Comparison of ENCODE assay signal across 29 cellular contexts in genomic region chr7:126776506-126776905, GRCh38.
"Had no signal": no experiment of that assay in that cellular context is flagged by ENCODE, and none has a peak within 500 bp of the region (broad histone marks: within the 10 kb centered on the region; RNA-seq: fewer than 3 reads in every experiment).

No MANE protein-coding gene starts in this region.

- H3K36me3 Mint-ChIP-seq: activated CD8-positive, alpha-beta memory T cell treated with anti-CD3 and anti-CD28 coated beads, Interleukin-2, amount 10 ng/mL, durations not matched to agents 7 days and 5 days; activated naive CD4-positive, alpha-beta T cell treated with anti-CD3 and anti-CD28 coated beads, Interleukin-2, amount 10 ng/mL, durations not matched to agents 7 days and 5 days; activated naive CD8-positive, alpha-beta T cell had no signal

- H3K4me1 Mint-ChIP-seq: activated CD4-positive, alpha-beta memory T cell treated with anti-CD3 and anti-CD28 coated beads, Interleukin-2, amount 10 ng/mL, durations not matched to agents 7 days and 5 days; activated CD8-positive, alpha-beta memory T cell treated with anti-CD3 and anti-CD28 coated beads, Interleukin-2, amount 10 ng/mL, durations not matched to agents 7 days and 5 days; activated naive CD4-positive, alpha-beta T cell treated with anti-CD3 and anti-CD28 coated beads, Interleukin-2, amount 10 ng/mL, durations not matched to agents 7 days and 5 days; activated naive CD8-positive, alpha-beta T cell treated with anti-CD3 and anti-CD28 coated beads, Interleukin-2, amount 50 U/mL, for 24 hours had no signal

- ATAC-seq: activated CD8-positive, alpha-beta memory T cell treated with anti-CD3 and anti-CD28 coated beads, Interleukin-2, amount 10 ng/mL, durations not matched to agents 7 days and 5 days; activated naive CD8-positive, alpha-beta T cell treated with anti-CD3 and anti-CD28 coated beads, Interleukin-2, amount 50 U/mL, for 24 hours; K562; Panc1 had no signal

- H3K27ac Mint-ChIP-seq: activated CD4-positive, alpha-beta memory T cell treated with anti-CD3 and anti-CD28 coated beads, Interleukin-2, amount 10 ng/mL, durations not matched to agents 7 days and 5 days; activated CD8-positive, alpha-beta memory T cell treated with anti-CD3 and anti-CD28 coated beads, Interleukin-2, amount 10 ng/mL, durations not matched to agents 7 days and 5 days; activated naive CD4-positive, alpha-beta T cell treated with anti-CD3 and anti-CD28 coated beads, Interleukin-2, amount 10 ng/mL, durations not matched to agents 7 days and 5 days; activated naive CD8-positive, alpha-beta T cell; activated naive CD8-positive, alpha-beta T cell treated with anti-CD3 and anti-CD28 coated beads, Interleukin-2, amount 50 U/mL, for 24 hours had no signal

- H3K4me3 Mint-ChIP-seq: activated CD4-positive, alpha-beta memory T cell treated with anti-CD3 and anti-CD28 coated beads, Interleukin-2, amount 10 ng/mL, durations not matched to agents 7 days and 5 days; activated CD8-positive, alpha-beta memory T cell treated with anti-CD3 and anti-CD28 coated beads, Interleukin-2, amount 10 ng/mL, durations not matched to agents 7 days and 5 days; activated naive CD4-positive, alpha-beta T cell treated with anti-CD3 and anti-CD28 coated beads, Interleukin-2, amount 10 ng/mL, durations not matched to agents 7 days and 5 days; activated naive CD8-positive, alpha-beta T cell; activated naive CD8-positive, alpha-beta T cell treated with anti-CD3 and anti-CD28 coated beads, Interleukin-2, amount 50 U/mL, for 24 hours had no signal

- DNase-seq: activated CD4-positive, alpha-beta memory T cell treated with anti-CD3 and anti-CD28 coated beads, Interleukin-2, amount 10 ng/mL, durations not matched to agents 7 days and 5 days; activated CD4-positive, alpha-beta T cell treated with anti-CD3 and anti-CD28 coated beads for 4 hours; activated CD8-positive, alpha-beta memory T cell treated with anti-CD3 and anti-CD28 coated beads for 24 hours; activated CD8-positive, alpha-beta memory T cell treated with anti-CD3 and anti-CD28 coated beads, Interleukin-2, amount 10 ng/mL, durations not matched to agents 7 days and 5 days; activated CD8-positive, alpha-beta memory T cell treated with anti-CD3 and anti-CD28 coated beads, Interleukin-2, amount 50 U/mL, for 48 hours; activated effector memory CD4-positive, alpha-beta T cell treated with Interleukin-2 at 50 U/mL for 16 hours; activated naive CD4-positive, alpha-beta T cell treated with anti-CD3 and anti-CD28 coated beads, Interleukin-2, amount 10 ng/mL, durations not matched to agents 7 days and 5 days; activated naive CD8-positive, alpha-beta T cell treated with anti-CD3 and anti-CD28 coated beads, Interleukin-2, amount 50 U/mL, for 24 hours; activated T-cell treated with anti-CD3 and anti-CD28 coated beads, Interleukin-2, amount 50 U/mL, for 48 hours; aorta; brain microvascular endothelial cell; central memory CD4-positive, alpha-beta T cell; NCI-H1048; NCI-H1105 treated with DMSO at 0.1 percent for 48 hours; NCI-H1436; NCI-H1694; NCI-H1930; NCI-H2081 treated with DMSO at 0.1 percent for 48 hours; NCI-H2171 treated with DMSO at 0.1 percent for 48 hours; NCI-H2227 treated with DMSO at 0.1 percent for 48 hours; NCI-H446; NCI-H510A treated with DMSO at 0.1 percent for 48 hours; NCI-H526 treated with DMSO at 0.1 percent for 48 hours; NK-92 treated with Interleukin-12 subunit alpha and Interleukin-12 subunit beta, amount 100 ng/mL, for 24 hours; SHP77; T1000 had no signal

- H3K27me3 Mint-ChIP-seq: activated CD4-positive, alpha-beta memory T cell treated with anti-CD3 and anti-CD28 coated beads, Interleukin-2, amount 10 ng/mL, durations not matched to agents 7 days and 5 days; activated CD8-positive, alpha-beta memory T cell treated with anti-CD3 and anti-CD28 coated beads, Interleukin-2, amount 10 ng/mL, durations not matched to agents 7 days and 5 days; activated naive CD4-positive, alpha-beta T cell treated with anti-CD3 and anti-CD28 coated beads, Interleukin-2, amount 10 ng/mL, durations not matched to agents 7 days and 5 days had no signal

- H3K9me3 Mint-ChIP-seq: activated CD4-positive, alpha-beta memory T cell treated with anti-CD3 and anti-CD28 coated beads, Interleukin-2, amount 10 ng/mL, durations not matched to agents 7 days and 5 days; activated naive CD4-positive, alpha-beta T cell treated with anti-CD3 and anti-CD28 coated beads, Interleukin-2, amount 10 ng/mL, durations not matched to agents 7 days and 5 days; activated naive CD8-positive, alpha-beta T cell treated with anti-CD3 and anti-CD28 coated beads, Interleukin-2, amount 50 U/mL, for 24 hours had no signal
